ENCODE assay signal across 16 cellular contexts in the genomic region with DNA sequence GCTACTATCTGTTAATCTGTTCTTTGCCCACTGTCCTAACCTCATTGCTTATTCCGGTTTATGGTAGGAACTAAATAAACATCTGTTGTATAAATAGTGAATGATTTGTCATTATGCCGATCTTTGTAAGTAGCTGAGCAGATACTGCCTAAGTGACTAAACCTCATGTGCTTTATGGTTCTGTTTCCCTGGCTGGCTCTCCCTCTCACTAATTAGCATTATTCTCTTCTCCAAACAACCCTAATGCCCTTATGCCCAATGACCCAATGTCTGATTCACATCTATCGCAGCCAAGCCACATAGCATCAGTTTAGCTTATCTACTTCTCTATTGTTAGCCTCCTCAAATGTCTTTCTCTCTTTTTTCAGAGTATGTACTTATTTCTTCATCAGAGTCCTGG.
DNase-seq lines count a peak whose midpoint lies in the region; ATAC-seq and TF ChIP-seq lines count a peak whose summit lies in the region.
"Had no signal": no experiment of that assay in that cellular context is flagged by ENCODE, and none has a peak within 500 bp of the region (broad histone marks: within the 10 kb centered on the region; RNA-seq: fewer than 3 reads in every experiment).

No MANE protein-coding gene starts in this region.

- H3K36me3 ChIP-seq in Panc1 (ENCODE audit: control insufficient read depth, insufficient read depth, low read length) (no peaks in the 10 kb centered on the region), hepatocyte (replicated peaks; ENCODE audit: insufficient read depth, low read depth) (no peaks in the 10 kb centered on the region), ascending aorta (no peaks in the 10 kb centered on the region)

- H3K27ac ChIP-seq in Panc1 (ENCODE audit: low read length) (no peak overlapping the region), hepatocyte (no peak overlapping the region), ascending aorta (no peak overlapping the region)
- H3K27ac ChIP-seq: GM23248, RWPE1 had no signal

- no peaks in the 10 kb centered on the region for H3K9me3 ChIP-seq in Panc1 (ENCODE audit: control insufficient read depth, insufficient read depth, low read depth, low read length)
- H3K9me3 ChIP-seq in hepatocyte (ENCODE audit: low read depth) = no peaks in the 10 kb centered on the region
- no peaks in the 10 kb centered on the region for H3K9me3 ChIP-seq in ascending aorta

- POLR2A ChIA-PET in Panc1 (lab: Charles Lee) = no interaction called here

- DNase-seq in H4 (ENCODE audit: low spot score) (peak; percentile 79), Panc1 (ENCODE audit: low read depth, low spot score) (peak; percentile 64), hepatocyte (ENCODE audit: low spot score) (peak; percentile 25), ascending aorta (ENCODE audit: low spot score in 2 of 2) (no peak), dermis blood vessel endothelial cell (no peak)
- DNase-seq: GM23248, HCEC 1CT, NCI-H1417, NCI-H187, NCI-H2107, NCI-H510A, NCI-H82 had no signal

- no peak overlapping the region for H3K4me3 ChIP-seq in Panc1 (ENCODE audit: low read depth in 2 of 2, low read length in 2 of 2)
- no peak overlapping the region for H3K4me3 ChIP-seq in hepatocyte
- no peak overlapping the region for H3K4me3 ChIP-seq in ascending aorta
- H3K4me3 ChIP-seq: GM23248, K562 had no signal

- in situ Hi-C loops in Panc1 (cut with HindIII; ENCODE audit: low pct_unique_long_range_greater_than_20kb, low sequenced_read_pairs) = no loop called here

- ATAC-seq in Panc1 (no peak), HG02840 (IDR thresholded peaks at IDR 0.05; ENCODE audit: low FRiP score, unreplicated experiment) (no peak), HG03280 (IDR thresholded peaks at IDR 0.05; ENCODE audit: unreplicated experiment) (no peak)
- ATAC-seq: K562 had no signal

- CTCF ChIA-PET in Panc1 (lab: Charles Lee) = no interaction called here

- intact Hi-C loops in Panc1 (cut with micrococcal nuclease; ENCODE audit: unreplicated experiment) (no loop called here), ascending aorta (cut with DNase I) (no loop called here)

- H3K4me1 ChIP-seq in Panc1 (ENCODE audit: control insufficient read depth, insufficient read depth, low read length) (no peaks in the 10 kb centered on the region), hepatocyte (ENCODE audit: insufficient read depth) (no peaks in the 10 kb centered on the region), ascending aorta (no peaks in the 10 kb centered on the region)

- no peak overlapping the region for H2AFZ ChIP-seq in hepatocyte
- H2AFZ ChIP-seq: GM23248 had no signal

- H3K79me2 ChIP-seq in hepatocyte = no peaks in the 10 kb centered on the region

- no peak overlapping the region for H3K4me2 ChIP-seq in hepatocyte

- 49% methylated on average over 3 of the region's 3 CpGs for WGBS in hepatocyte (ENCODE audit: low lambda C conversion rate, missing lambda C conversion rate)

- H4K20me1 ChIP-seq in hepatocyte (ENCODE audit: insufficient read depth, poor library complexity, severe bottlenecking) = no peaks in the 10 kb centered on the region

- TF ChIP-seq CTCF in Panc1 (IDR thresholded peaks at IDR 0.05) (no peak), hepatocyte (IDR thresholded peaks at IDR 0.05; ENCODE audit: poor library complexity) (no peak), ascending aorta (IDR thresholded peaks at IDR 0.05) (no peak)

- no peaks in the 10 kb centered on the region for H3K27me3 ChIP-seq in Panc1 (ENCODE audit: control insufficient read depth, insufficient read depth, low read length)
- no peaks in the 10 kb centered on the region for H3K27me3 ChIP-seq in hepatocyte
- H3K27me3 ChIP-seq in ascending aorta = no peaks in the 10 kb centered on the region

- no TSS peak for BruUV-seq in Panc1 (replicated peaks; lab: Mats Ljungman, UMichigan)

- no peaks in the 10 kb centered on the region for H3K9me2 ChIP-seq in hepatocyte (replicated peaks; ENCODE audit: insufficient read depth)

Comparison
In these comparisons a context has a peak if more than half of its experiments do, and no peak if none do; other contexts are left out.
1. DNase-seq: peak in H4 (single experiment), Panc1 (single experiment) and hepatocyte (single experiment); none in ascending aorta (0 of 2) and dermis blood vessel endothelial cell (single experiment).